Comparison of ENCODE assay signal across 1 cellular context in genomic region chr12:69354561-69355187, GRCh38.
TF ChIP-seq lines count a peak whose summit lies in the region.

No MANE protein-coding gene starts in this region.

TF ChIP-seq in HepG2, 621 proteins besides CTCF, POLR2A, EP300 and RAD21 (continued from another document):
- TF ChIP-seq HMGXB3 (CRISPR knock-in tag; IDR thresholded peaks at IDR 0.05; ENCODE audit: borderline replicate concordance) (peak; percentile 63; the same call in 1 of the 2 replicates), ZNF496 (CRISPR knock-in tag; IDR thresholded peaks at IDR 0.05; ENCODE audit: insufficient replicate concordance) (no peak), ADNP (CRISPR knock-in tag; IDR thresholded peaks at IDR 0.05) (no peak), MBD4 (IDR thresholded peaks at IDR 0.05; ENCODE audit: borderline replicate concordance, low read length) (peak; percentile 97; the same call in 1 of the 2 replicates), ZNF10 (CRISPR knock-in tag; IDR thresholded peaks at IDR 0.05; ENCODE audit: borderline replicate concordance, low read depth) (no peak), SP4 (CRISPR knock-in tag; IDR thresholded peaks at IDR 0.05) (no peak; the same call in 1 of the 2 replicates), ZNF331 (CRISPR knock-in tag; IDR thresholded peaks at IDR 0.05) (no peak), NAIF1 (CRISPR knock-in tag; IDR thresholded peaks at IDR 0.05; ENCODE audit: borderline replicate concordance) (no peak), TBX3 (IDR thresholded peaks at IDR 0.05; ENCODE audit: borderline replicate concordance) (no peak), ZNF589 (CRISPR knock-in tag; conservative IDR thresholded peaks at IDR 0.05) (peak; percentile 69; the same call in 1 of the 2 replicates), HNRNPUL1 (IDR thresholded peaks at IDR 0.05; ENCODE audit: low read depth, low read length) (no peak), ZNF768 (CRISPR knock-in tag; IDR thresholded peaks at IDR 0.05) (no peak; the same call in 1 of the 2 replicates)
